ENCODE assay signal across 10 cellular contexts in the genomic region with DNA sequence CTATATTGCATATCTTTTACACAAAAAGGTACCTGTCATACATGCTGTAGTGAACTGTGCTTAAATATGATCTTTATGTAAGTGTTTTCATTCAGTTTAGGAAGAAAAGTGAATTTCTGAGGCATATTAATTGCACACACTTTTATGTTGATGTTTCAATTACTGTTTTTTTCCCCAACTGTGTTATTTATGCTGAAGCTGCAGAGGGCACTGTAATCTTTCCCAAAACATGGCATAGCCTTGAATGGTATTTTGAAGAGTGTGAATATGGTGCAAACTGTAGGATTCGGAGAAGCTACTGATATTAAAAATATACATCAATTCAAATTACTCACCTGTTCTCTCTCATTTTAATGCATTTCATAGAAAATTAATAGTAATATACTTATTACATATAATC. TPM values are rescaled to one million over a fixed set of nuclear protein-coding genes. Genes with fewer than 3 reads are reported as not detected.
DNase-seq lines count a peak whose midpoint lies in the region; ATAC-seq and TF ChIP-seq lines count a peak whose summit lies in the region.
"Had no signal": no experiment of that assay in that cellular context is flagged by ENCODE, and none has a peak within 500 bp of the region (broad histone marks: within the 10 kb centered on the region; RNA-seq: fewer than 3 reads in every experiment).

No MANE protein-coding gene starts in this region.

- H3K27ac ChIP-seq in MM.1S (ENCODE audit: low read length) (no peak overlapping the region), body of pancreas (no peak overlapping the region), lower lobe of right lung (no peak overlapping the region)
- H3K27ac ChIP-seq: heart left ventricle, HL-60 had no signal

- no peaks in the 10 kb centered on the region for H3K9me3 Mint-ChIP-seq in nephron
- H3K9me3 Mint-ChIP-seq: activated naive CD4-positive, alpha-beta T cell treated with anti-CD3 and anti-CD28 coated beads, Interleukin-2, amount 50 U/mL, for 24 hours had no signal

- ATAC-seq in body of pancreas (no peak), HG03095 (IDR thresholded peaks at IDR 0.05; ENCODE audit: unreplicated experiment) (no peak), lower lobe of right lung (no peak), GM19351 (IDR thresholded peaks at IDR 0.05; ENCODE audit: unreplicated experiment) (no peak)
- ATAC-seq: heart left ventricle had no signal

- H2AFZ ChIP-seq in MM.1S (ENCODE audit: low read length), result no peak overlapping the region

- H3K27ac Mint-ChIP-seq in nephron, result no peak overlapping the region
- H3K27ac Mint-ChIP-seq: activated naive CD4-positive, alpha-beta T cell treated with anti-CD3 and anti-CD28 coated beads, Interleukin-2, amount 50 U/mL, for 24 hours had no signal

- H3K9ac ChIP-seq in MM.1S (ENCODE audit: low read length), result no peak overlapping the region

- no peak overlapping the region for H3K4me3 Mint-ChIP-seq in nephron
- H3K4me3 Mint-ChIP-seq: activated naive CD4-positive, alpha-beta T cell treated with anti-CD3 and anti-CD28 coated beads, Interleukin-2, amount 50 U/mL, for 24 hours had no signal

- peaks cover 3% of the 10 kb centered on the region for H3K27me3 Mint-ChIP-seq in nephron (ENCODE audit: low read depth)

- no peaks in the 10 kb centered on the region for H3F3A ChIP-seq in MM.1S (ENCODE audit: insufficient read depth, low read length)

- H3K9me3 ChIP-seq in MM.1S (replicated peaks; ENCODE audit: insufficient read depth, low read length) (no peaks in the 10 kb centered on the region), body of pancreas (no peaks in the 10 kb centered on the region), lower lobe of right lung (no peaks in the 10 kb centered on the region)
- H3K9me3 ChIP-seq: heart left ventricle had no signal

- DNase-seq in ELR (ENCODE audit: low read depth) (peak; percentile 45), MM.1S (peak; percentile 13), body of pancreas (no peak), lower lobe of right lung (no peak)
- DNase-seq: heart left ventricle had no signal

- H3K4me3 ChIP-seq in MM.1S (ENCODE audit: low read length) (no peak overlapping the region), body of pancreas (no peak overlapping the region), lower lobe of right lung (no peak overlapping the region)
- H3K4me3 ChIP-seq: heart left ventricle had no signal

- no peaks in the 10 kb centered on the region for H3K4me1 Mint-ChIP-seq in nephron
- H3K4me1 Mint-ChIP-seq: activated naive CD4-positive, alpha-beta T cell treated with anti-CD3 and anti-CD28 coated beads, Interleukin-2, amount 50 U/mL, for 24 hours had no signal

- H4K20me1 ChIP-seq in MM.1S (ENCODE audit: insufficient read depth, low read length), result no peaks in the 10 kb centered on the region

- H3K4me2 ChIP-seq in MM.1S (ENCODE audit: low read depth, low read length), result no peak overlapping the region

- H3K36me3 Mint-ChIP-seq in nephron (ENCODE audit: low read depth), result no peaks in the 10 kb centered on the region
- H3K36me3 Mint-ChIP-seq: activated naive CD4-positive, alpha-beta T cell treated with anti-CD3 and anti-CD28 coated beads, Interleukin-2, amount 50 U/mL, for 24 hours had no signal

- WGBS in body of pancreas, 2 donors, result 25 to 31% methylated on average over 1 of the region's 1 CpG

- H3K27me3 ChIP-seq in MM.1S (replicated peaks; ENCODE audit: insufficient read depth, low read length), result no peaks in the 10 kb centered on the region
- H3K27me3 ChIP-seq in body of pancreas, result peaks cover 0 to 9% of the 10 kb centered on the region in 2 donors
- no peaks in the 10 kb centered on the region for H3K27me3 ChIP-seq in lower lobe of right lung (ENCODE audit: low read depth)

- no peak for TF ChIP-seq POLR2A in body of pancreas (IDR thresholded peaks at IDR 0.05)

- no peaks in the 10 kb centered on the region for H3K4me1 ChIP-seq in MM.1S (ENCODE audit: low read length)
- H3K4me1 ChIP-seq in body of pancreas, result peaks cover under 1% of the 10 kb centered on the region
- H3K4me1 ChIP-seq in lower lobe of right lung, result no peaks in the 10 kb centered on the region
- H3K4me1 ChIP-seq: heart left ventricle had no signal

- no peaks in the 10 kb centered on the region for H3K9me2 ChIP-seq in MM.1S (replicated peaks; ENCODE audit: insufficient read depth, low read length)

- no peaks in the 10 kb centered on the region for H3K79me2 ChIP-seq in MM.1S (ENCODE audit: low read length)

- intact Hi-C loops in body of pancreas (cut with DNase I), result no loop called here
- intact Hi-C loops in lower lobe of right lung (cut with DNase I), result no loop called here

- TF ChIP-seq CTCF in MM.1S (IDR thresholded peaks at IDR 0.05; ENCODE audit: low read length), result peak; percentile 42
- TF ChIP-seq CTCF in body of pancreas (IDR thresholded peaks at IDR 0.05), result peak in 4 of 7 experiments; percentile 20 to 45 (median 32)
- peak; percentile 35 to 54 (median 38) for TF ChIP-seq CTCF in nephron (IDR thresholded peaks at IDR 0.05; ENCODE audit: unreplicated experiment in 3 of 3)
- no peak for TF ChIP-seq CTCF in lower lobe of right lung (IDR thresholded peaks at IDR 0.05)

- H3K36me3 ChIP-seq in MM.1S (replicated peaks; ENCODE audit: insufficient read depth, low read length) (no peaks in the 10 kb centered on the region), body of pancreas (replicated peaks in 1 of 2; ENCODE audit: insufficient read depth in 1 of 2, low read depth in 2 of 2) (no peaks in the 10 kb centered on the region), lower lobe of right lung (no peaks in the 10 kb centered on the region)
- H3K36me3 ChIP-seq: heart left ventricle had no signal

RNA-seq across cellular contexts. Expression of a gene that starts 6.0 kb away (rescaled TPM):
- total RNA-seq in body of pancreas (under 1 TPM; 0.26 to 0.33 TPM), lower lobe of right lung (3.4 TPM)

Comparison
In these comparisons a context has a peak if more than half of its experiments do, and no peak if none do; other contexts are left out.
1. DNase-seq: peak in ELR (single experiment) and MM.1S (single experiment); none in body of pancreas (0 of 4) and lower lobe of right lung (single experiment).